In genomic region chr17:40317880-40318834, GRCh38 we compare ENCODE assay signal across 8 cellular contexts. TPM values are rescaled to one million over a fixed set of nuclear protein-coding genes. Genes with fewer than 3 reads are reported as not detected.
DNase-seq lines count a peak whose midpoint lies in the region; ATAC-seq and TF ChIP-seq lines count a peak whose summit lies in the region.

No MANE protein-coding gene starts in this region.

- H3K4me1 ChIP-seq in ovary (ENCODE audit: insufficient read depth) (peaks cover 42% of the 10 kb centered on the region), thyroid gland (peaks cover 85 to 87% of the 10 kb centered on the region in 2 donors)

- H3K4me3 Mint-ChIP-seq in activated naive CD8-positive, alpha-beta T cell = peak overlapping the region; percentile 99

- H3K27ac ChIP-seq in ovary (peak overlapping the region; percentile 73 to 80), thyroid gland (peak overlapping the region; percentile 82 to 96 (median 93))

- 0% methylated on average over 48 to 70 of the region's 70 CpGs for WGBS in ovary, 3 donors
- 0 to 1% methylated on average over 48 to 55 of the region's 70 CpGs for WGBS in thyroid gland, 2 donors

- ATAC-seq in SK-N-SH treated with all-trans-retinoic acid at 6 μM for 48 hours = peak; percentile 84
- ATAC-seq in Right ventricle myocardium inferior = peak; percentile 93

- no peaks in the 10 kb centered on the region for H3K36me3 Mint-ChIP-seq in activated naive CD8-positive, alpha-beta T cell

- H3K36me3 ChIP-seq in ovary = no peaks in the 10 kb centered on the region
- no peaks in the 10 kb centered on the region for H3K36me3 ChIP-seq in thyroid gland

- no peaks in the 10 kb centered on the region for H3K27me3 Mint-ChIP-seq in activated naive CD8-positive, alpha-beta T cell

- no peaks in the 10 kb centered on the region for H3K27me3 ChIP-seq in ovary
- H3K27me3 ChIP-seq in thyroid gland = no peaks in the 10 kb centered on the region

- intact Hi-C loops in Right ventricle myocardium inferior (cut with DNase I) = no loop called here
- intact Hi-C loops in ovary (cut with DNase I) = loop anchor here in 1 of 4 donors (5.0 kb wide), 1 partner anchor 34 kb away; no protein-coding TSS in a partner anchor
- intact Hi-C loops in thyroid gland (cut with DNase I) = no loop called here

- no peaks in the 10 kb centered on the region for H3K9me3 Mint-ChIP-seq in activated naive CD8-positive, alpha-beta T cell (ENCODE audit: low read depth)

- DNase-seq in GM03348 (ENCODE audit: low spot score) (peak; percentile 99), HFF-Myc (ENCODE audit: extremely low read depth, low read depth) (peak; percentile 78), NCI-H1092 (lab: John Stamatoyannopoulos, UW) (peak; percentile 86), Right ventricle myocardium inferior (ENCODE audit: missing footprints) (peak; percentile 99), ovary (peak; percentile 93 to 97 (median 95)), thyroid gland (peak; percentile 98)

- H3K4me1 Mint-ChIP-seq in activated naive CD8-positive, alpha-beta T cell (ENCODE audit: low read depth) = peaks cover 71% of the 10 kb centered on the region

- TF ChIP-seq CTCF in HFF-Myc (IDR thresholded peaks at IDR 0.05; ENCODE audit: low read depth, low read length, missing control alignments) = no peak
- TF ChIP-seq CTCF in ovary (IDR thresholded peaks at IDR 0.05) = peak in 1 of 3 donors; percentile 16
- no peak for TF ChIP-seq CTCF in thyroid gland (IDR thresholded peaks at IDR 0.05)

- H3K27ac Mint-ChIP-seq in activated naive CD8-positive, alpha-beta T cell = peak overlapping the region; percentile 95

- TF ChIP-seq EP300 in ovary (IDR thresholded peaks at IDR 0.05) = no peak

- TF ChIP-seq POLR2A in ovary (IDR thresholded peaks at IDR 0.05) (peak; percentile 83), thyroid gland (IDR thresholded peaks at IDR 0.05) (peak; percentile 36 to 83)

- H3K4me3 ChIP-seq in HFF-Myc (replicated peaks; ENCODE audit: low read depth, low read length) (peak overlapping the region; percentile 97), ovary (peak overlapping the region; percentile 95), thyroid gland (replicated peaks in 1 of 3) (peak overlapping the region; percentile 76 to 95 (median 94))

- no peaks in the 10 kb centered on the region for H3K9me3 ChIP-seq in ovary
- no peaks in the 10 kb centered on the region for H3K9me3 ChIP-seq in thyroid gland

TF ChIP-seq in SK-N-SH treated with all-trans-retinoic acid at 6 μM for 48 hours, 23 proteins besides CTCF, POLR2A, EP300 and RAD21:
- TF ChIP-seq ESRRG (CRISPR knock-in tag; IDR thresholded peaks at IDR 0.05) = no peak
- TF ChIP-seq CSDC2 (CRISPR knock-in tag; IDR thresholded peaks at IDR 0.05) = no peak
- TF ChIP-seq ZFP3 (CRISPR knock-in tag; IDR thresholded peaks at IDR 0.05) = no peak
- TF ChIP-seq CSRNP3 (CRISPR knock-in tag; IDR thresholded peaks at IDR 0.05) = no peak
- no peak for TF ChIP-seq TSHZ2 (CRISPR knock-in tag; IDR thresholded peaks at IDR 0.05)
- TF ChIP-seq CREB5 (CRISPR knock-in tag; IDR thresholded peaks at IDR 0.05; ENCODE audit: low read depth) = no peak
- TF ChIP-seq ZC3H10 (CRISPR knock-in tag; IDR thresholded peaks at IDR 0.05) = no peak
- no peak for TF ChIP-seq ISL1 (CRISPR knock-in tag; IDR thresholded peaks at IDR 0.05)
- TF ChIP-seq GLIS3 (CRISPR knock-in tag; IDR thresholded peaks at IDR 0.05) = no peak
- no peak for TF ChIP-seq PPARA (CRISPR knock-in tag; IDR thresholded peaks at IDR 0.05; ENCODE audit: borderline replicate concordance)
TF ChIP-seq in SK-N-SH treated with all-trans-retinoic acid at 6 μM for 48 hours: peak in this region for 0.

RNA-seq across cellular contexts. Expression of gene RARA, which starts 9.2 kb away (rescaled TPM):
- 17.9 TPM for total RNA-seq in Right ventricle myocardium inferior
- total RNA-seq in ovary = 100 to 1,000 TPM in 1 of 7 donors, 10 to 100 TPM in 6; 19.8 to 100 (median 62.2) TPM
- polyA plus RNA-seq in ovary = 10 to 100 TPM; 21.8 to 39.9 TPM
- 10 to 100 TPM; 20.0 to 60.9 (median 35.2) TPM for total RNA-seq in thyroid gland

RNA-seq across cellular contexts. Expression of gene CDC6, which starts 30.5 kb away (rescaled TPM):
- total RNA-seq in Right ventricle myocardium inferior = 1.9 TPM
- total RNA-seq in ovary = 1 to 10 TPM in 3 of 7 donors, under 1 TPM in 4; 0.34 to 3.8 (median 0.76) TPM
- 1 to 10 TPM in 1 of 2 donors, under 1 TPM in 1; 0.80 to 3.3 TPM for polyA plus RNA-seq in ovary
- 1 to 10 TPM in 1 of 4 donors, under 1 TPM in 3; 0.63 to 5.2 (median 0.79) TPM for total RNA-seq in thyroid gland

RNA-seq across cellular contexts. Expression of gene GJD3, which starts 46.4 kb away (rescaled TPM):
- 0.92 TPM for total RNA-seq in Right ventricle myocardium inferior
- total RNA-seq in ovary = 1 to 10 TPM in 2 of 7 donors, under 1 TPM in 3, not detected in 2; 0.66 to 1.8 (median 0.92) TPM
- polyA plus RNA-seq in ovary = under 1 TPM in 1 of 2 donors, not detected in 1; 0.24 TPM
- 1 to 10 TPM; 1.6 to 3.4 (median 1.7) TPM for total RNA-seq in thyroid gland

Comparison
In these comparisons a context has a peak if more than half of its experiments do, and no peak if none do; other contexts are left out.
1. Peak in every context shown above with its lines: DNase-seq, ATAC-seq, H3K4me3 ChIP-seq and H3K27ac ChIP-seq.